In the genomic region with DNA sequence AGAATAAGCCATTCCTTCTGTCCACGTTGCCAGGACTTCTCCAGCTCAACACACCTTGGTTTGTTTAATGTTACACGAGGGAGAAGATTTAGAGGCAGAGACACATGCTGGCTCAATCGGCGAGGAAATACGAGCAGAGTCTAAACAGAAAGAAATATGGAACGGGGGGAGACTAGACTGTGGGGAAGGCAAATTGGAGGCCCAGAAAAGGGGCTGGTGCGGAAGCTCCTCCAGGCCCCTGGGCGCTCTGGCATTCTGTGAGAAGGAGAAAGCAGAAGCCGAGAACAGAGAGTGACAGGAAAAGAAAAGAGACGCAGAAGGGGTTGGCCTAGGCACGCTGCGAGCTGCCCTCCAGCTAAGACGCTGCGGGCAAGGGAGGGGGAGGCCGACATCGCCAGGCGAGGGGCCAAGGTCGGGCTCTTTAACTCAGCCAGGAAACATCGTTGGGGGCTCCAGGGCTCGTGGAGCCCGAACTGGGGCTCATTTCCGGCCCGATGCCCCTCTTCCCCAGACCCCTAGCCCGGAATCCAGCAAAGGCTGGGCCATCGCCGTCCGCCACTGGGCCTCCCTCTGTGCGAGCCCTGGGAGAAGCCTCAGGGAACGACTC, we compare ENCODE assay signal across 8 cellular contexts. TPM values are rescaled to one million over a fixed set of nuclear protein-coding genes. Genes with fewer than 3 reads are reported as not detected.
A peak's percentile ranks its signal among the peaks of the same experiment; 100 is the strongest.
DNase-seq lines count a peak whose midpoint lies in the region; ATAC-seq and TF ChIP-seq lines count a peak whose summit lies in the region.

No MANE protein-coding gene starts in this region.

- ATAC-seq in Right ventricle myocardium superior (ENCODE audit: poor library complexity), result peak; percentile 56

- DNase-seq in Right ventricle myocardium superior (no peak), cardiac septum (ENCODE audit: low spot score) (no peak), SK-N-MC (ENCODE audit: low read depth, low spot score) (peak; percentile 14), fibroblast of mammary gland (ENCODE audit: low read depth) (no peak), ovary (no peak), kidney tubule cell (ENCODE audit: low spot score) (no peak), activated gamma-delta T cell (lab: John Stamatoyannopoulos, UW) (no peak), NCI-H1105 treated with DMSO at 0.1 percent for 48 hours (lab: John Stamatoyannopoulos, UW) (no peak)

- H3K27ac ChIP-seq in SK-N-MC, result 0 out of 2 replicates have a peak overlapping the region, but pooled peaks have one; percentile 38
- no peak overlapping the region for H3K27ac ChIP-seq in ovary

- WGBS in ovary, 3 donors, result 1 to 3% (median 2%) methylated on average over 25 to 29 of the region's 29 CpGs

- TF ChIP-seq POLR2A in ovary (IDR thresholded peaks at IDR 0.05), result no peak

- intact Hi-C loops in Right ventricle myocardium superior (cut with DNase I), result no loop called here
- intact Hi-C loops in cardiac septum (cut with DNase I), result loop anchor here (5.0 kb wide), 1 partner anchor 45 kb away; no protein-coding TSS in a partner anchor
- intact Hi-C loops in ovary (cut with DNase I), result no loop called here

- H3K9ac ChIP-seq in SK-N-MC (ENCODE audit: insufficient read length), result peak overlapping the region; percentile 6

- no peak for TF ChIP-seq EP300 in ovary (IDR thresholded peaks at IDR 0.05)

- TF ChIP-seq CTCF in fibroblast of mammary gland (conservative IDR thresholded peaks at IDR 0.05; ENCODE audit: control insufficient read depth, insufficient read depth, low read depth, low read length) (no peak), ovary (IDR thresholded peaks at IDR 0.05) (no peak)

- H3K27me3 ChIP-seq in ovary, result peaks cover 3% of the 10 kb centered on the region

- H3K36me3 ChIP-seq in SK-N-MC (ENCODE audit: insufficient read depth, low read length) (no peaks in the 10 kb centered on the region), ovary (no peaks in the 10 kb centered on the region)

- H3K9me3 ChIP-seq in SK-N-MC (ENCODE audit: low read depth, low read length) (no peaks in the 10 kb centered on the region), ovary (no peaks in the 10 kb centered on the region)

- H3K4me1 ChIP-seq in ovary (ENCODE audit: insufficient read depth), result peaks cover 9% of the 10 kb centered on the region

- peak overlapping the region; percentile 28; the same call in 1 of the 2 replicates for H3K4me3 ChIP-seq in SK-N-MC
- peak overlapping the region; percentile 38 for H3K4me3 ChIP-seq in fibroblast of mammary gland (ENCODE audit: control insufficient read depth, low read depth, low read length)
- peak overlapping the region; percentile 41 for H3K4me3 ChIP-seq in ovary

RNA-seq across cellular contexts. Expression of gene PAX5, which starts 3.2 kb away (rescaled TPM):
- total RNA-seq in Right ventricle myocardium superior (not detected), cardiac septum (not detected), ovary (under 1 TPM in 2 of 7 donors, not detected in 5; 0.05 to 0.28 TPM)
- under 1 TPM in 1 of 2 donors, not detected in 1; 0.02 TPM for polyA plus RNA-seq in ovary
